In the genomic region with DNA sequence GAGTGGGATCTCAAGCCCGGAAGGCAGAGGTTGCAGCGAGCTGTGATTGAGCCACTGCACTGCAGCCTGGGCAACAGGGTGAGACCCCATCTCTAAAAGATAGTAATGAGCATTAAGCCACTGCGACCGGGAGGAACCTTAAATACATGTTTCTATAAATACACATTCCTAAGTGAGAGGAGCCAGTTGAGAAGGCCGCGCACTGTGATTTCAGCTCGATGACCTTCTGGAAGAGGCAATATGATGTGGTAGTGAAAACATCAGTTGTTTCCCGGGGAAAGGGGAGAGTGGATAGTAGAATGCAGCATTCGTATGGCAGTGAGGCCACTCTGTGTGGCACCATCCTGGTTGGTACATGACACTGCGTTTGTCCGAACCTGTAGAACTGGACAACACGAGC, we compare ENCODE assay signal across 1 cellular context.
TF ChIP-seq lines count a peak whose summit lies in the region.

No MANE protein-coding gene starts in this region.

TF ChIP-seq in H1, 55 proteins besides CTCF, POLR2A, EP300 and RAD21:
- TF ChIP-seq BCL11A (IDR thresholded peaks at IDR 0.05; ENCODE audit: low read depth in 2 of 2, low read length in 2 of 2), result no peak
- no peak for TF ChIP-seq TBP (IDR thresholded peaks at IDR 0.05; ENCODE audit: low read depth, low read length)
- TF ChIP-seq TCF12 (IDR thresholded peaks at IDR 0.05; ENCODE audit: low read depth, low read length), result no peak
- TF ChIP-seq, protein P1, sequence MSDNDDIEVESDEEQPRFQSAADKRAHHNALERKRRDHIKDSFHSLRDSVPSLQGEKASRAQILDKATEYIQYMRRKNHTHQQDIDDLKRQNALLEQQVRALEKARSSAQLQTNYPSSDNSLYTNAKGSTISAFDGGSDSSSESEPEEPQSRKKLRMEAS (IDR thresholded peaks at IDR 0.05), result no peak
- no peak for TF ChIP-seq CREB1 (IDR thresholded peaks at IDR 0.05)
